ENCODE assay signal across 19 cellular contexts in genomic region chr18:7870855-7871254, GRCh38.
DNase-seq lines count a peak whose midpoint lies in the region; ATAC-seq, FAIRE-seq and TF ChIP-seq lines count a peak whose summit lies in the region.
"Had no signal": no experiment of that assay in that cellular context is flagged by ENCODE, and none has a peak within 500 bp of the region (broad histone marks: within the 10 kb centered on the region; RNA-seq: fewer than 3 reads in every experiment).

No MANE protein-coding gene starts in this region.

- FAIRE-seq in D721Med (lab: Jason Lieb, UNC) (peak; percentile 41), H54 (lab: Jason Lieb, UNC) (no peak)
- FAIRE-seq: TTC549 had no signal

- H2AFZ ChIP-seq in PC-3 (ENCODE audit: low read length), result no peak overlapping the region

- H3K9ac ChIP-seq in PC-3 (ENCODE audit: low read length), result peak overlapping the region; percentile 48; the same call in 1 of the 2 replicates

- CTCF ChIA-PET in PC-3 (lab: Charles Lee), result no interaction called here

- peaks cover 27% of the 10 kb centered on the region for H3K4me1 ChIP-seq in PC-3 (ENCODE audit: insufficient read depth, low read length)
- no peaks in the 10 kb centered on the region for H3K4me1 ChIP-seq in testis

- DNase-seq in D721Med (ENCODE audit: insufficient read length, low spot score) (no peak), PC-3 (no peak), fibroblast of pulmonary artery (ENCODE audit: low read depth) (peak; percentile 57), renal cortical epithelial cell (ENCODE audit: low read depth) (peak; percentile 89), NCI-H1048 (lab: John Stamatoyannopoulos, UW) (no peak), testis (no peak), H54 (ENCODE audit: insufficient read length, low spot score) (no peak)
- DNase-seq: activated CD4-positive, alpha-beta T cell treated with anti-CD3 and anti-CD28 coated beads, Interleukin-2, amount 50 U/mL, for 48 hours; activated T-cell treated with anti-CD3 and anti-CD28 coated beads, Interleukin-2, amount 50 U/mL, for 24 hours; C1 segment of cervical spinal cord; cerebellar nuclear complex; DMS79; heart right ventricle; naive thymus-derived CD4-positive, alpha-beta T cell; NCI-H146; NCI-H510A treated with DMSO at 0.1 percent for 48 hours; substantia nigra had no signal

- BruUV-seq in PC-3 (replicated peaks; lab: Mats Ljungman, UMichigan), result no TSS peak

- H3K27ac ChIP-seq in PC-3 (ENCODE audit: low read length) (peak overlapping the region; percentile 83), testis (no peak overlapping the region)

- no peaks in the 10 kb centered on the region for H3K36me3 ChIP-seq in PC-3 (ENCODE audit: low read depth, low read length)
- H3K36me3 ChIP-seq in testis (ENCODE audit: low read depth, missing control alignments), result no peaks in the 10 kb centered on the region
- H3K36me3 ChIP-seq: heart right ventricle had no signal

- POLR2A ChIA-PET in PC-3 (lab: Charles Lee; ENCODE audit: unreplicated experiment), result interaction anchor here (0.5 kb wide), 1 partner anchor 135 kb away, joined by 4 read pairs; no protein-coding TSS in a partner anchor

- H3K79me2 ChIP-seq in PC-3 (ENCODE audit: low read length), result 0 out of 2 replicates have a peak, but pooled peaks cover 5% of the 10 kb centered on the region

- ATAC-seq in PC-3, result no peak
- ATAC-seq in HG03025 (IDR thresholded peaks at IDR 0.05; ENCODE audit: low FRiP score, unreplicated experiment), result no peak
- ATAC-seq: naive thymus-derived CD4-positive, alpha-beta T cell had no signal

- intact Hi-C loops in PC-3 (cut with micrococcal nuclease), result loop anchor here (10.0 kb wide), 1 partner anchor 454 kb away; no protein-coding TSS in a partner anchor
- intact Hi-C loops in testis (cut with DNase I; ENCODE audit: low total_unique reads), result no loop called here

- H3K4me3 ChIP-seq in PC-3 (ENCODE audit: low read length) (no peak overlapping the region), fibroblast of pulmonary artery (replicated peaks; ENCODE audit: low read depth, low read length) (no peak overlapping the region), testis (no peak overlapping the region)
- H3K4me3 ChIP-seq: heart right ventricle had no signal

- H3K9me3 ChIP-seq in PC-3 (ENCODE audit: low read length), result no peaks in the 10 kb centered on the region
- no peaks in the 10 kb centered on the region for H3K9me3 ChIP-seq in testis

- peaks cover 5% of the 10 kb centered on the region for H3F3A ChIP-seq in PC-3 (ENCODE audit: low read length, unreplicated experiment)

- TF ChIP-seq POLR2A in testis (IDR thresholded peaks at IDR 0.05) (no peak), H54 (IDR thresholded peaks at IDR 0.05; ENCODE audit: low read depth, low read length) (no peak)

- 60 to 67% methylated on average over 4 of the region's 4 CpGs for WGBS in testis, 2 donors

- TF ChIP-seq CTCF in D721Med (IDR thresholded peaks at IDR 0.05; ENCODE audit: insufficient read depth, missing control alignments), result no peak
- TF ChIP-seq CTCF in PC-3 (conservative IDR thresholded peaks at IDR 0.05; ENCODE audit: low read depth, low read length), result no peak
- TF ChIP-seq CTCF in fibroblast of pulmonary artery (IDR thresholded peaks at IDR 0.05; ENCODE audit: low read length, missing control alignments), result no peak
- no peak for TF ChIP-seq CTCF in testis (IDR thresholded peaks at IDR 0.05)

- H3K27me3 ChIP-seq in PC-3 (ENCODE audit: low read length), result no peaks in the 10 kb centered on the region
- no peaks in the 10 kb centered on the region for H3K27me3 ChIP-seq in testis
- H3K27me3 ChIP-seq: heart right ventricle had no signal

- no peaks in the 10 kb centered on the region for H4K20me1 ChIP-seq in PC-3 (ENCODE audit: low read length)

- H3K9me2 ChIP-seq in PC-3 (replicated peaks; ENCODE audit: low read length), result no peaks in the 10 kb centered on the region

- H3K4me2 ChIP-seq in PC-3 (ENCODE audit: low read length), result no peak overlapping the region

Comparison
In these comparisons a context has a peak if more than half of its experiments do, and no peak if none do; other contexts are left out.
1. DNase-seq: peak in fibroblast of pulmonary artery (single experiment) and renal cortical epithelial cell (single experiment); none in D721Med (single experiment), PC-3 (single experiment), NCI-H1048 (single experiment), testis (single experiment) and H54 (single experiment).